Comparison of ENCODE assay signal across 29 cellular contexts in the genomic region with DNA sequence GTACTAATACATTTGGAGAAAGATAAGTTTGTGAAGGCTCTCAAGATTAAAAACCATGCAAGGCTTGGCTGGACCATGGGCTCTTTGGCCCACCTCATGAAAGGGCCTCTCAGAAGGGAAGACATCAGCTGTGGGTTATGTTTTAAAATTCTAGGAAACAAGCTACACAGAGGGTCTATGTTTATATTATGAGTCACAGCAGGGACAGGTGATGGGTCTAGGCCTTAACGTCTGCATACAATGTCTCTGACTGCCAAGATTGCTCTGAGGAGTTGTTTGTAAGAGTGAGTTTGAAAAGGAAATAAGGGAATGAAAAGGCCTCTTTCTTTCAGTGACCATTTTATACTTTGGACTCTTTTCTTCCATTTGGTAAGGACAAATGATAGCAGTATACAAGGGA.
"Had no signal": no experiment of that assay in that cellular context is flagged by ENCODE, and none has a peak within 500 bp of the region (broad histone marks: within the 10 kb centered on the region; RNA-seq: fewer than 3 reads in every experiment).

No MANE protein-coding gene starts in this region.

- H3K4me1 ChIP-seq: ascending aorta, breast epithelium, colonic mucosa, esophagus squamous epithelium, gastroesophageal sphincter, heart right ventricle had no signal

- H3K27me3 ChIP-seq: ascending aorta, cardiac muscle cell, colonic mucosa, esophagus squamous epithelium, gastroesophageal sphincter had no signal

- DNase-seq: activated CD4-positive, alpha-beta memory T cell treated with anti-CD3 and anti-CD28 coated beads, Interleukin-2, amount 10 ng/mL, durations not matched to agents 7 days and 5 days; activated CD4-positive, alpha-beta T cell treated with anti-CD3 and anti-CD28 coated beads for 1 hour; activated CD4-positive, alpha-beta T cell treated with anti-CD3 and anti-CD28 coated beads for 4 hours; activated CD4-positive, alpha-beta T cell treated with anti-CD3 and anti-CD28 coated beads, Interleukin-2, amount 10 ng/mL, durations not matched to agents 7 days and 5 days; activated CD4-positive, alpha-beta T cell treated with anti-CD3 and anti-CD28 coated beads, Interleukin-2, amount 50 U/mL, for 4 hours; activated CD8-positive, alpha-beta memory T cell treated with anti-CD3 and anti-CD28 coated beads, Interleukin-2, amount 50 U/mL, for 48 hours; activated gamma-delta T cell; activated naive CD4-positive, alpha-beta T cell; activated naive CD4-positive, alpha-beta T cell treated with anti-CD3 and anti-CD28 coated beads, Interleukin-2, amount 10 ng/mL, durations not matched to agents 7 days and 5 days; activated naive CD8-positive, alpha-beta T cell treated with anti-CD3 and anti-CD28 coated beads, Interleukin-2, amount 10 ng/mL, durations not matched to agents 7 days and 5 days; activated T-cell treated with anti-CD3 and anti-CD28 coated beads for 4 hours; activated T-cell treated with anti-CD3 and anti-CD28 coated beads, Interleukin-2, amount 50 U/mL, for 24 hours; activated T-cell treated with anti-CD3 and anti-CD28 coated beads, Interleukin-2, amount 50 U/mL, for 72 hours; central memory CD4-positive, alpha-beta T cell; cerebellar nuclear complex; colonic mucosa; effector CD8-positive, alpha-beta T cell; esophagus squamous epithelium; foreskin melanocyte; heart right ventricle; T-helper 2 cell had no signal

- ATAC-seq: activated naive CD4-positive, alpha-beta T cell treated with anti-CD3 and anti-CD28 coated beads, Interleukin-2, amount 50 U/mL, for 72 hours; activated T-cell treated with anti-CD3 and anti-CD28 coated beads, Interleukin-2, amount 50 U/mL, for 72 hours; gastroesophageal sphincter; heart right ventricle; WTC11 had no signal

- H3K4me3 ChIP-seq: ascending aorta, breast epithelium, cardiac muscle cell, colonic mucosa, esophagus squamous epithelium, gastroesophageal sphincter, heart right ventricle had no signal

- H3K27ac ChIP-seq: ascending aorta, breast epithelium, cardiac muscle cell, colonic mucosa, epithelial cell of prostate, esophagus squamous epithelium, gastroesophageal sphincter, heart right ventricle, VCaP had no signal

- H3K9me3 ChIP-seq: ascending aorta, breast epithelium, colonic mucosa, esophagus squamous epithelium, gastroesophageal sphincter, heart right ventricle had no signal

- H3K36me3 ChIP-seq: ascending aorta, breast epithelium, cardiac muscle cell, colonic mucosa, esophagus squamous epithelium, gastroesophageal sphincter, heart right ventricle had no signal
